In the genomic region with DNA sequence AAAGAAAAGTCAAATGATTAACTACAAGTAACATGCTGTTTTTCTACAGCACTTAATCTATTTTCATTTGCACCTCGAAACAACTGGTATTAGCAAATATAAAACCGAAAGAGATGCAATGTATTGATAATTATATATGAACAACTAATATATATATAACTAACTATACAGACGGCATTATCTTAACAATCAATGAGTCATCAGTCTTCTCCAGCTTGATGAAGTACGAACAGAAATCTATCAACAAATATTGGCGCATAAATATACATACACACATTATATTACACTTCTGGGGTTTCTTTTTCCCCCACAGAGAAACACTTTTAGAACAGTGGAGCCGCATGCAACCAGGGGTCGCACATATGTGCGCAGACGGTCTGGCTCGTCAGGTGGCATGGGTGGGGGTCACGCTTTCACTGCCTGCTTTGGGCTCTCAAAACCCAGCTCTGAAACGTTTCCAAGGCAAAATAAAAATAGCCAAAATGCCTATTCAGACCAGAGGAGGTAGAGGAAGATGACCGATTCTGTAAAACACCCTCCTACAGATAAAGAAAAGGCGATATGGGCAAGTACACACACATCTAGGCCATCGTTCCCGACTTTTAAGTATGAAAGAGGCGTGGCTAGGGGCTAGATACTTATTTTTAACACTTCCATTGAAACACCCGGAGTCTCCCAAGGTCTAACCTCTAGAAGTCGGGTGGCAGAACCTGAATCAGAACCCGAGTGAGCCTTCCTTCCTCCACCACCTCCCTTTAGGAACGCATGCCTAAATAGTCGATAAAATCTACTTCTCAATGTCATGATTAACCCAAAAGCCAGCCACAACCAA, we compare ENCODE assay signal across 7 cellular contexts. TPM values are rescaled to one million over a fixed set of nuclear protein-coding genes. Genes with fewer than 3 reads are reported as not detected.
DNase-seq lines count a peak whose midpoint lies in the region; ATAC-seq, FAIRE-seq and TF ChIP-seq lines count a peak whose summit lies in the region.

No MANE protein-coding gene starts in this region.

- H3K36me3 ChIP-seq in Peyer's patch, result no peaks in the 10 kb centered on the region
- H3K36me3 ChIP-seq in parathyroid adenoma (ENCODE audit: control insufficient read depth, insufficient read depth, low read length), result no peaks in the 10 kb centered on the region

- H3K9me3 ChIP-seq in Peyer's patch (no peaks in the 10 kb centered on the region), parathyroid adenoma (ENCODE audit: control insufficient read depth, low read length) (no peaks in the 10 kb centered on the region)

- DNase-seq in GM12865 (ENCODE audit: low read depth) (no peak), Peyer's patch (no peak), epithelial cell of esophagus (ENCODE audit: low read depth) (peak; percentile 21), frontal cortex (ENCODE audit: low spot score in 2 of 2) (no peak), AG08395 (ENCODE audit: low spot score) (no peak)

- H3K27me3 ChIP-seq in Peyer's patch, result no peaks in the 10 kb centered on the region
- H3K27me3 ChIP-seq in parathyroid adenoma (ENCODE audit: control insufficient read depth, insufficient read depth, low read length), result no peaks in the 10 kb centered on the region

- peak overlapping the region; percentile 88 to 97 (median 95) for H3K27ac ChIP-seq in Peyer's patch
- peak overlapping the region; percentile 61 for H3K27ac ChIP-seq in parathyroid adenoma

- peaks cover 17% of the 10 kb centered on the region for H3K79me2 ChIP-seq in parathyroid adenoma

- peak overlapping the region; percentile 95 for H3K4me3 ChIP-seq in GM12865 (ENCODE audit: low read depth, low read length)
- peak overlapping the region; percentile 62 to 98 (median 81) for H3K4me3 ChIP-seq in Peyer's patch
- peak overlapping the region; percentile 75 for H3K4me3 ChIP-seq in epithelial cell of esophagus (ENCODE audit: low read length)
- H3K4me3 ChIP-seq in parathyroid adenoma (ENCODE audit: low read depth, low read length), result peak overlapping the region; percentile 60

- TF ChIP-seq CTCF in GM12865 (IDR thresholded peaks at IDR 0.05; ENCODE audit: insufficient read depth, low read depth, low read length, missing control alignments) (no peak), Peyer's patch (IDR thresholded peaks at IDR 0.05) (no peak), epithelial cell of esophagus (IDR thresholded peaks at IDR 0.05; ENCODE audit: insufficient read depth, low read depth, low read length, missing control alignments) (no peak), parathyroid adenoma (IDR thresholded peaks at IDR 0.05) (no peak)

- H3K9ac ChIP-seq in parathyroid adenoma, result no peak overlapping the region

- peak overlapping the region; percentile 81 for H2AFZ ChIP-seq in parathyroid adenoma

- no peak for TF ChIP-seq POLR2A in Peyer's patch (IDR thresholded peaks at IDR 0.05)

- no peak for FAIRE-seq in frontal cortex (lab: Jason Lieb, UNC)

- H3K4me2 ChIP-seq in parathyroid adenoma (ENCODE audit: low read length), result peak overlapping the region; percentile 99

- ATAC-seq in GM21381 (IDR thresholded peaks at IDR 0.05; ENCODE audit: unreplicated experiment), result no peak

- peaks cover 0 to 13% (median 5%) of the 10 kb centered on the region in 4 donors for H3K4me1 ChIP-seq in Peyer's patch
- H3K4me1 ChIP-seq in parathyroid adenoma, result peaks cover 8% of the 10 kb centered on the region

RNA-seq across cellular contexts. Expression of gene ARHGAP12, which starts 1.6 kb away (rescaled TPM):
- 10 to 100 TPM; 46.7 to 56.9 (median 52.4) TPM for total RNA-seq in Peyer's patch
- total RNA-seq in frontal cortex, result 58.7 TPM
